Comparison of ENCODE assay signal across 17 cellular contexts in the genomic region with DNA sequence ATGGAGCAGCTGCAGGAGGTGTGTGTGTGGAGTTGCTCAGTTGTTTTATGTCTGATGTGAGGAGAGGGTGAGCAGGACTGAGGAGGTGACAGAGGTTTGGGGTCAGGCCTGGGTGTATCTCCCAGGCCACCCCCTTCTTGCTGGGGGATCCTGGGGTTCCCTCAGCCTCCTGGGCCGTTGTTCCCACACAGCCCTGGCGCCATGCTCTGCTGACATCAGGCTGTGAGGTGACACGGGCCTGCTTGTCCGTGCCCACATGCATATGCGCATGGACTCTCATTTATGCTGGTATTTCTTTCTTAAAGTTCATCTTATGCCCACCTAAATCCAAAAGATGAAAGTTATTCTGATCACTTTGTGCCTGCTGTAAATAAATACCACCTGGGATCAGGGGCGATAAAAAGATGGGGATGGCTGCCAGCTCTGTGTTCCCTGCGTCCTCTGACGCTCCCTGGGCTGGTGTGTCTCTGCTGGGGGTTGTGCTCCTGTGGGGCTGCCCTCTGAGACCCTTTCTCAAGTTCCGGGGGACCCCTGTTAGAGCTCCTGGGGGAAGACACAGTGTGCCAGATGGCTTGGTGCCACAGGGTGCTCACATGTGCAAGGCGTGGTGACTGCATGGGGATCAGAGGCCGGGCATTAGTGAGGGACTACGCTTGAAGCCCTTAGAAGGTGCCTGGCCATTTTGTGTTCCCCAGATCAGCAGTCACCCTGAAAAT. TPM values are rescaled to one million over a fixed set of nuclear protein-coding genes. Genes with fewer than 3 reads are reported as not detected.
DNase-seq lines count a peak whose midpoint lies in the region; ATAC-seq and TF ChIP-seq lines count a peak whose summit lies in the region.
"Had no signal": no experiment of that assay in that cellular context is flagged by ENCODE, and none has a peak within 500 bp of the region (broad histone marks: within the 10 kb centered on the region; RNA-seq: fewer than 3 reads in every experiment).

No MANE protein-coding gene starts in this region.

- peak overlapping the region in 1 of 2 experiments; percentile 1 for H3K4ac ChIP-seq in mesenchymal stem cell (ENCODE audit: low read depth in 1 of 2, low read length in 2 of 2)

- H3K9ac ChIP-seq in mesenchymal stem cell (ENCODE audit: low read length): no peak overlapping the region

- no peak for TF ChIP-seq CTCF in chondrocyte (IDR thresholded peaks at IDR 0.05)
- TF ChIP-seq CTCF in stomach (IDR thresholded peaks at IDR 0.05): no peak

- peaks cover 20% of the 10 kb centered on the region for H3K4me1 ChIP-seq in mesenchymal stem cell (ENCODE audit: control insufficient read depth, insufficient read depth, low read depth, low read length)
- peaks cover 42 to 86% (median 64%) of the 10 kb centered on the region in 4 donors for H3K4me1 ChIP-seq in stomach

- ATAC-seq in activated T-cell treated with anti-CD3 and anti-CD28 coated beads, Interleukin-2, amount 50 U/mL, for 72 hours (replicated peaks in 1 of 2): no peak
- ATAC-seq in stimulated activated naive B cell treated with anti-CD40 and anti-IgM and Interleukin-4, amounts not matched to agents 10 μg/mL and 1 μg/mL and 100 μg/mL, for 72 hours (replicated peaks): no peak

- no peaks in the 10 kb centered on the region for H3K27me3 ChIP-seq in mesenchymal stem cell (ENCODE audit: control insufficient read depth in 1 of 2, insufficient read depth in 1 of 2, low read length in 2 of 2)
- no peaks in the 10 kb centered on the region for H3K27me3 ChIP-seq in stomach
- H3K27me3 ChIP-seq: testis had no signal

- no peak for TF ChIP-seq EP300 in stomach (IDR thresholded peaks at IDR 0.05)

- peak overlapping the region; percentile 31 for H3K27ac Mint-ChIP-seq in activated T-cell treated with anti-CD3 and anti-CD28 coated beads, Interleukin-2, amount 50 U/mL, for 24 hours
- no peak overlapping the region for H3K27ac Mint-ChIP-seq in activated T-cell treated with anti-CD3 and anti-CD28 coated beads, Interleukin-2, amount 50 U/mL, for 72 hours
- H3K27ac Mint-ChIP-seq in chondrocyte (ENCODE audit: unreplicated experiment): peak overlapping the region; percentile 78
- H3K27ac Mint-ChIP-seq in stimulated activated naive B cell treated with anti-CD40 and anti-IgM and Interleukin-4, amounts not matched to agents 10 μg/mL and 1 μg/mL and 100 μg/mL, for 72 hours: no peak overlapping the region

- H3K4me3 ChIP-seq in mesenchymal stem cell (ENCODE audit: insufficient read depth in 1 of 2, low read depth in 1 of 2, low read length in 2 of 2): no peak overlapping the region
- no peak overlapping the region for H3K4me3 ChIP-seq in stomach
- H3K4me3 ChIP-seq: testis had no signal

- H3K14ac ChIP-seq in mesenchymal stem cell (ENCODE audit: low read length in 2 of 2): no peak overlapping the region

- no peak overlapping the region for H2BK120ac ChIP-seq in mesenchymal stem cell (ENCODE audit: low read depth, low read length)

- DNase-seq in activated T-cell treated with anti-CD3 and anti-CD28 coated beads, Interleukin-2, amount 50 U/mL, for 24 hours: no peak
- no peak for DNase-seq in activated T-cell treated with anti-CD3 and anti-CD28 coated beads, Interleukin-2, amount 50 U/mL, for 72 hours
- DNase-seq in chondrocyte (ENCODE audit: low spot score) (no peak), mesenchymal stem cell (no peak), stomach (no peak), globus pallidus (ENCODE audit: low spot score) (no peak), KBM-7 (no peak)
- DNase-seq in stimulated activated naive B cell treated with anti-CD40 and anti-IgM and Interleukin-4, amounts not matched to agents 10 μg/mL and 1 μg/mL and 100 μg/mL, for 72 hours: no peak
- DNase-seq: activated naive CD4-positive, alpha-beta T cell; foreskin fibroblast; KG1; midbrain; NCI-H1105 treated with DMSO at 0.1 percent for 48 hours; SHP77 treated with DMSO at 0.1 percent for 48 hours; stimulated activated CD4-positive, alpha-beta T cell treated with anti-CD3 and anti-CD28 coated beads, Interleukin-15, amount 100 ng/mL, for 24 hours; T1000; testis had no signal

- H3K27ac ChIP-seq in mesenchymal stem cell (ENCODE audit: low read length, poor library complexity, severe bottlenecking): peak overlapping the region; percentile 71
- H3K27ac ChIP-seq in stomach: peak overlapping the region; percentile 7 to 82 (median 55)
- H3K27ac ChIP-seq: testis had no signal

- WGBS in mesenchymal stem cell: 77% methylated on average over 11 of the region's 12 CpGs
- WGBS in stomach, 5 donors: 51 to 74% (median 56%) methylated on average over 11 to 12 of the region's 12 CpGs

- H2BK15ac ChIP-seq in mesenchymal stem cell (ENCODE audit: low read depth, poor library complexity, severe bottlenecking): no peak overlapping the region

- no peaks in the 10 kb centered on the region for H3K9me3 Mint-ChIP-seq in activated T-cell treated with anti-CD3 and anti-CD28 coated beads, Interleukin-2, amount 50 U/mL, for 24 hours
- no peaks in the 10 kb centered on the region for H3K9me3 Mint-ChIP-seq in activated T-cell treated with anti-CD3 and anti-CD28 coated beads, Interleukin-2, amount 50 U/mL, for 72 hours
- no peaks in the 10 kb centered on the region for H3K9me3 Mint-ChIP-seq in chondrocyte (ENCODE audit: low read depth)
- no peaks in the 10 kb centered on the region for H3K9me3 Mint-ChIP-seq in stimulated activated naive B cell treated with anti-CD40 and anti-IgM and Interleukin-4, amounts not matched to agents 10 μg/mL and 1 μg/mL and 100 μg/mL, for 72 hours

- H3K79me1 ChIP-seq in mesenchymal stem cell (replicated peaks; ENCODE audit: low read length, poor library complexity, severe bottlenecking): peaks cover 20% of the 10 kb centered on the region

- intact Hi-C loops in stomach (cut with DNase I; ENCODE audit: low total_unique reads): no loop called here

- H3K36me3 Mint-ChIP-seq in activated T-cell treated with anti-CD3 and anti-CD28 coated beads, Interleukin-2, amount 50 U/mL, for 24 hours (ENCODE audit: low read depth): peaks cover 82% of the 10 kb centered on the region
- H3K36me3 Mint-ChIP-seq in activated T-cell treated with anti-CD3 and anti-CD28 coated beads, Interleukin-2, amount 50 U/mL, for 72 hours (ENCODE audit: insufficient read depth in 2 of 2): peaks cover 4% of the 10 kb centered on the region in 2 donors
- H3K36me3 Mint-ChIP-seq in chondrocyte (ENCODE audit: low read depth): peaks cover 3% of the 10 kb centered on the region
- peaks cover 34 to 58% of the 10 kb centered on the region in 2 donors for H3K36me3 Mint-ChIP-seq in stimulated activated naive B cell treated with anti-CD40 and anti-IgM and Interleukin-4, amounts not matched to agents 10 μg/mL and 1 μg/mL and 100 μg/mL, for 72 hours

- no peak overlapping the region for H2AFZ ChIP-seq in mesenchymal stem cell (ENCODE audit: low read depth, low read length)

- H4K8ac ChIP-seq in mesenchymal stem cell (ENCODE audit: low read length): no peak overlapping the region

- no peak overlapping the region for H3K4me3 Mint-ChIP-seq in activated T-cell treated with anti-CD3 and anti-CD28 coated beads, Interleukin-2, amount 50 U/mL, for 24 hours
- H3K4me3 Mint-ChIP-seq in activated T-cell treated with anti-CD3 and anti-CD28 coated beads, Interleukin-2, amount 50 U/mL, for 72 hours: no peak overlapping the region
- H3K4me3 Mint-ChIP-seq in chondrocyte (ENCODE audit: unreplicated experiment): no peak overlapping the region
- H3K4me3 Mint-ChIP-seq in stimulated activated naive B cell treated with anti-CD40 and anti-IgM and Interleukin-4, amounts not matched to agents 10 μg/mL and 1 μg/mL and 100 μg/mL, for 72 hours: no peak overlapping the region

- H3K27me3 Mint-ChIP-seq in activated T-cell treated with anti-CD3 and anti-CD28 coated beads, Interleukin-2, amount 50 U/mL, for 24 hours: no peaks in the 10 kb centered on the region
- no peaks in the 10 kb centered on the region for H3K27me3 Mint-ChIP-seq in activated T-cell treated with anti-CD3 and anti-CD28 coated beads, Interleukin-2, amount 50 U/mL, for 72 hours (ENCODE audit: low read depth)
- no peaks in the 10 kb centered on the region for H3K27me3 Mint-ChIP-seq in chondrocyte (ENCODE audit: low read depth)
- no peaks in the 10 kb centered on the region for H3K27me3 Mint-ChIP-seq in stimulated activated naive B cell treated with anti-CD40 and anti-IgM and Interleukin-4, amounts not matched to agents 10 μg/mL and 1 μg/mL and 100 μg/mL, for 72 hours

- no peak overlapping the region for H4K91ac ChIP-seq in mesenchymal stem cell (ENCODE audit: low read length)

- peaks cover 47% of the 10 kb centered on the region for H3K4me1 Mint-ChIP-seq in activated T-cell treated with anti-CD3 and anti-CD28 coated beads, Interleukin-2, amount 50 U/mL, for 24 hours (ENCODE audit: low read depth)
- peaks cover 24% of the 10 kb centered on the region for H3K4me1 Mint-ChIP-seq in activated T-cell treated with anti-CD3 and anti-CD28 coated beads, Interleukin-2, amount 50 U/mL, for 72 hours (ENCODE audit: low read depth)
- H3K4me1 Mint-ChIP-seq in chondrocyte (ENCODE audit: low read depth): peaks cover 24% of the 10 kb centered on the region
- peaks cover 8 to 15% of the 10 kb centered on the region in 2 donors for H3K4me1 Mint-ChIP-seq in stimulated activated naive B cell treated with anti-CD40 and anti-IgM and Interleukin-4, amounts not matched to agents 10 μg/mL and 1 μg/mL and 100 μg/mL, for 72 hours

- H3K23ac ChIP-seq in mesenchymal stem cell (ENCODE audit: low read length in 2 of 2): peak overlapping the region in 1 of 2 experiments; percentile 11

- H3K36me3 ChIP-seq in mesenchymal stem cell (ENCODE audit: control insufficient read depth in 1 of 2, insufficient read depth in 2 of 2, low read depth in 1 of 2, low read length in 2 of 2): peaks cover 44 to 74% of the 10 kb centered on the region in 2 experiments
- peaks cover 29 to 70% (median 61%) of the 10 kb centered on the region in 4 donors for H3K36me3 ChIP-seq in stomach

- H2AK5ac ChIP-seq in mesenchymal stem cell (ENCODE audit: low read length, severe bottlenecking): peak overlapping the region; percentile 33

- in situ Hi-C loops in KBM-7 (cut with MboI; ENCODE audit: low pct_unique_long_range_greater_than_20kb, low sequenced_read_pairs): no loop called here

- TF ChIP-seq POLR2A in stomach (IDR thresholded peaks at IDR 0.05): no peak

- H3K9me3 ChIP-seq in mesenchymal stem cell (ENCODE audit: control insufficient read depth, low read length) (no peaks in the 10 kb centered on the region), stomach (no peaks in the 10 kb centered on the region)
- H3K9me3 ChIP-seq: testis had no signal

- no peak overlapping the region for H2BK12ac ChIP-seq in mesenchymal stem cell (ENCODE audit: low read length in 2 of 2)

- H3K18ac ChIP-seq in mesenchymal stem cell (ENCODE audit: low read depth in 1 of 2, low read length in 2 of 2): peak overlapping the region in 1 of 2 experiments; percentile 65

- H3K4me2 ChIP-seq in mesenchymal stem cell (ENCODE audit: low read length, poor library complexity, severe bottlenecking): peak overlapping the region; percentile 67

- H2BK5ac ChIP-seq in mesenchymal stem cell (ENCODE audit: low read depth, low read length, poor library complexity, severe bottlenecking): no peak overlapping the region

RNA-seq across cellular contexts. Expression of gene NAXD, which starts 12.6 kb away (rescaled TPM):
- 10 to 100 TPM; 27.4 to 29.4 TPM for total RNA-seq in activated T-cell treated with anti-CD3 and anti-CD28 coated beads, Interleukin-2, amount 50 U/mL, for 72 hours
- total RNA-seq in chondrocyte: 23.5 to 28.4 TPM (median 27.1 TPM) in 3 replicates
- 17.1 TPM for polyA plus RNA-seq in mesenchymal stem cell (2013, experiment 1 of 2)
- polyA plus RNA-seq in mesenchymal stem cell (2013, experiment 2 of 2): 17.1 TPM
- total RNA-seq in stomach: 10 to 100 TPM; 25.7 to 50.7 (median 34.4) TPM
- polyA plus RNA-seq in stomach: 10 to 100 TPM; 38.4 to 44.7 (median 41.4) TPM

Comparison
In these comparisons a context has a peak if more than half of its experiments do, and no peak if none do; other contexts are left out.
1. H3K27ac Mint-ChIP-seq: peak in activated T-cell treated with anti-CD3 and anti-CD28 coated beads, Interleukin-2, amount 50 U/mL, for 24 hours (single experiment) and chondrocyte (single experiment); none in activated T-cell treated with anti-CD3 and anti-CD28 coated beads, Interleukin-2, amount 50 U/mL, for 72 hours (single experiment) and stimulated activated naive B cell treated with anti-CD40 and anti-IgM and Interleukin-4, amounts not matched to agents 10 μg/mL and 1 μg/mL and 100 μg/mL, for 72 hours (single experiment).